ENCODE assay signal across 8 cellular contexts in genomic region chrY:13435968-13436937, GRCh38. TPM values are rescaled to one million over a fixed set of nuclear protein-coding genes. Genes with fewer than 3 reads are reported as not detected.
DNase-seq lines count a peak whose midpoint lies in the region; ATAC-seq and TF ChIP-seq lines count a peak whose summit lies in the region.

No MANE protein-coding gene starts in this region.

- DNase-seq in activated naive CD4-positive, alpha-beta T cell treated with anti-CD3 and anti-CD28 coated beads, Interleukin-2, amount 50 U/mL, for 16 hours: peak; percentile 63
- DNase-seq in naive thymus-derived CD8-positive, alpha-beta T cell: peak in 7 of 10 donors; percentile 27 to 68 (median 47)
- DNase-seq in G401 (ENCODE audit: low spot score) (no peak), mucosa of gallbladder (ENCODE audit: low spot score) (no peak), nephron progenitor cell (no peak), omental fat pad (ENCODE audit: low spot score) (no peak)

- H3K4me3 Mint-ChIP-seq in naive thymus-derived CD8-positive, alpha-beta T cell: peak overlapping the region in 6 of 10 donors; percentile 84 to 97 (median 94)
- no peak overlapping the region for H3K4me3 Mint-ChIP-seq in nephron progenitor cell

- H3K27me3 Mint-ChIP-seq in naive thymus-derived CD8-positive, alpha-beta T cell: no peaks in the 10 kb centered on the region
- no peaks in the 10 kb centered on the region for H3K27me3 Mint-ChIP-seq in nephron progenitor cell (ENCODE audit: low read depth, poor library complexity)

- peak overlapping the region in 5 of 10 donors; percentile 84 to 98 (median 94) for H3K27ac Mint-ChIP-seq in naive thymus-derived CD8-positive, alpha-beta T cell
- no peak overlapping the region for H3K27ac Mint-ChIP-seq in nephron progenitor cell

- peak; percentile 88 for ATAC-seq in naive thymus-derived CD8-positive, alpha-beta T cell
- ATAC-seq in omental fat pad (ENCODE audit: low FRiP score): no peak

- peaks cover 0 to 87% (median 21%) of the 10 kb centered on the region in 3 donors for H3K36me3 Mint-ChIP-seq in naive thymus-derived CD8-positive, alpha-beta T cell
- H3K36me3 Mint-ChIP-seq in nephron progenitor cell (ENCODE audit: low read depth): no peaks in the 10 kb centered on the region

- peaks cover 49 to 70% (median 57%) of the 10 kb centered on the region in 4 donors for H3K4me1 Mint-ChIP-seq in naive thymus-derived CD8-positive, alpha-beta T cell
- no peaks in the 10 kb centered on the region for H3K4me1 Mint-ChIP-seq in nephron progenitor cell

- in situ Hi-C loops in G401 (cut with HindIII; ENCODE audit: low sequenced_read_pairs): no loop called here

- TF ChIP-seq CTCF in GM12874 (IDR thresholded peaks at IDR 0.05; ENCODE audit: insufficient read depth, low read depth, low read length) (peak; percentile 35), LNCAP (IDR thresholded peaks at IDR 0.05) (peak; percentile 60), nephron progenitor cell (IDR thresholded peaks at IDR 0.05) (no peak), omental fat pad (IDR thresholded peaks at IDR 0.05) (no peak)

- peaks cover 0 to 22% (median 0%) of the 10 kb centered on the region in 9 donors for H3K9me3 Mint-ChIP-seq in naive thymus-derived CD8-positive, alpha-beta T cell
- H3K9me3 Mint-ChIP-seq in nephron progenitor cell: no peaks in the 10 kb centered on the region

- POLR2A ChIA-PET in naive thymus-derived CD8-positive, alpha-beta T cell (lab: Charles Lee): no interaction called here

RNA-seq across cellular contexts. Expression of gene UTY, which starts 43.6 kb away (rescaled TPM):
- 10 to 100 TPM; 71.7 to 77.8 TPM for total RNA-seq in naive thymus-derived CD8-positive, alpha-beta T cell
- polyA plus RNA-seq in naive thymus-derived CD8-positive, alpha-beta T cell: not detected
- 16.7 and 17.2 TPM in 2 replicates for total RNA-seq in G401 (2014; rRNA removed; shearing (Covaris generic))
- total RNA-seq in mucosa of gallbladder: 0.20 TPM
- 10 to 100 TPM in 2 of 4 donors, under 1 TPM in 1, not detected in 1; 0.13 to 57.4 (median 32.3) TPM for total RNA-seq in omental fat pad

Comparison
In these comparisons a context has a peak if more than half of its experiments do, and no peak if none do; other contexts are left out.
1. CTCF ChIP-seq: peak in GM12874 (single experiment) and LNCAP (single experiment); none in nephron progenitor cell (single experiment) and omental fat pad (0 of 3).
2. DNase-seq: peak in activated naive CD4-positive, alpha-beta T cell treated with anti-CD3 and anti-CD28 coated beads, Interleukin-2, amount 50 U/mL, for 16 hours (single experiment) and naive thymus-derived CD8-positive, alpha-beta T cell (7 of 10); none in G401 (single experiment), mucosa of gallbladder (single experiment), nephron progenitor cell (single experiment) and omental fat pad (single experiment).